16 cellular contexts compared by ENCODE assay signal in genomic region chr5:39579750-39580149, GRCh38.
"Had no signal": no experiment of that assay in that cellular context is flagged by ENCODE, and none has a peak within 500 bp of the region (broad histone marks: within the 10 kb centered on the region; RNA-seq: fewer than 3 reads in every experiment).

No MANE protein-coding gene starts in this region.

- DNase-seq: activated CD4-positive, alpha-beta T cell treated with anti-CD3 and anti-CD28 coated beads for 1 hour; activated CD4-positive, alpha-beta T cell treated with anti-CD3 and anti-CD28 coated beads, Interleukin-2, amount 50 U/mL, for 1 hour; activated gamma-delta T cell treated with Interleukin-2 at 50 U/mL for 16 hours; activated T-cell treated with anti-CD3 and anti-CD28 coated beads, Interleukin-2, amount 50 U/mL, for 1 hour; anterior cingulate cortex; body of pancreas; foreskin melanocyte; left ventricle myocardium inferior; nephron progenitor cell; nucleus accumbens; spleen; stimulated activated CD4-positive, alpha-beta T cell treated with anti-CD3 and anti-CD28 coated beads, Interleukin-4, amount 100 ng/mL, for 24 hours; stimulated activated naive CD4-positive, alpha-beta T cell treated with Interleukin-2 at 50 U/mL for 16 hours; tibial artery had no signal

- H3K27me3 ChIP-seq: body of pancreas, spleen, tibial artery had no signal

- FAIRE-seq: urothelium cell line had no signal

- H3K9me3 ChIP-seq: body of pancreas, left ventricle myocardium inferior, spleen, tibial artery had no signal

- ATAC-seq: body of pancreas, esophagus mucosa had no signal

- H3K4me3 ChIP-seq: body of pancreas, left ventricle myocardium inferior, spleen, tibial artery had no signal

- H3K4me1 ChIP-seq: body of pancreas, left ventricle myocardium inferior, tibial artery had no signal

- H3K27ac ChIP-seq: body of pancreas, spleen, tibial artery had no signal

- H3K36me3 ChIP-seq: left ventricle myocardium inferior, spleen, tibial artery had no signal
